ENCODE assay signal across 10 cellular contexts in genomic region chr14:73935666-73936065, GRCh38. TPM values are rescaled to one million over a fixed set of nuclear protein-coding genes. Genes with fewer than 3 reads are reported as not detected.
DNase-seq lines count a peak whose midpoint lies in the region; ATAC-seq and TF ChIP-seq lines count a peak whose summit lies in the region.
"Had no signal": no experiment of that assay in that cellular context is flagged by ENCODE, and none has a peak within 500 bp of the region (broad histone marks: within the 10 kb centered on the region; RNA-seq: fewer than 3 reads in every experiment).

No MANE protein-coding gene starts in this region.

- H3K4me3 Mint-ChIP-seq in GM23338 = no peak overlapping the region

- TF ChIP-seq CTCF in GM23338 (conservative IDR thresholded peaks at IDR 0.05; ENCODE audit: low read depth in 2 of 2) (peak in 1 of 2 experiments; percentile 52; a peak in 3 of 4 replicates), RWPE2 (IDR thresholded peaks at IDR 0.05; ENCODE audit: poor library complexity, severe bottlenecking) (peak; percentile 36)

- DNase-seq in AG08395 (ENCODE audit: low spot score) (peak; percentile 35), GM23338 (ENCODE audit: low spot score) (peak; percentile 51), RWPE2 (ENCODE audit: low spot score) (no peak), iPS-NIHi11 (ENCODE audit: low spot score) (peak; percentile 39), substantia nigra (lab: John Stamatoyannopoulos, UW) (no peak), C1 segment of cervical spinal cord (lab: John Stamatoyannopoulos, UW) (no peak)
- DNase-seq: stimulated activated CD4-positive, alpha-beta T cell treated with anti-CD3 and anti-CD28 coated beads, Interleukin-1b, Interleukin-23, amount 100 ng/mL, for 48 hours; WERI-Rb-1 had no signal

- H3K27ac ChIP-seq in GM23338 (ENCODE audit: low read depth) (no peak overlapping the region), RWPE2 (ENCODE audit: poor library complexity, severe bottlenecking) (no peak overlapping the region), substantia nigra (ENCODE audit: low read depth, low read length, poor library complexity, severe bottlenecking) (no peak overlapping the region)
- H3K27ac ChIP-seq: WERI-Rb-1 had no signal

- H3K36me3 ChIP-seq in GM23338 (ENCODE audit: insufficient read depth) = peaks cover 7% of the 10 kb centered on the region
- peaks cover 63% of the 10 kb centered on the region for H3K36me3 ChIP-seq in RWPE2 (ENCODE audit: low read depth)

- no peak overlapping the region for H3K4me2 ChIP-seq in GM23338

- no peaks in the 10 kb centered on the region for H3K27me3 Mint-ChIP-seq in GM23338 (ENCODE audit: insufficient read depth, low read depth, poor library complexity)

- no peaks in the 10 kb centered on the region for H3K9me2 ChIP-seq in GM23338 (ENCODE audit: insufficient read depth)

- no peaks in the 10 kb centered on the region for H3K36me3 Mint-ChIP-seq in GM23338 (ENCODE audit: low read depth)

- no peaks in the 10 kb centered on the region; the same call in 1 of the 2 replicates for H4K20me1 ChIP-seq in GM23338 (replicated peaks; ENCODE audit: insufficient read depth)

- H3K79me2 ChIP-seq in GM23338 (replicated peaks; ENCODE audit: insufficient read depth) = no peaks in the 10 kb centered on the region

- no peaks in the 10 kb centered on the region for H3K4me1 Mint-ChIP-seq in GM23338

- H3K27me3 ChIP-seq in GM23338 (ENCODE audit: insufficient read depth) (no peaks in the 10 kb centered on the region), RWPE2 (ENCODE audit: insufficient read depth, poor library complexity, severe bottlenecking) (no peaks in the 10 kb centered on the region)

- ATAC-seq in GM23338 (peak; percentile 36; the same call in 2 of the 3 replicates), RWPE2 (ENCODE audit: low read depth) (peak; percentile 56; the same call in 2 of the 3 replicates), HG03139 (IDR thresholded peaks at IDR 0.05; ENCODE audit: unreplicated experiment) (no peak), HG02884 (IDR thresholded peaks at IDR 0.05; ENCODE audit: unreplicated experiment) (no peak)

- H3K4me3 ChIP-seq in GM23338 = no peak overlapping the region
- no peak overlapping the region for H3K4me3 ChIP-seq in RWPE2 (ENCODE audit: severe bottlenecking)

- H3K27ac Mint-ChIP-seq in GM23338 = no peak overlapping the region

- H2AFZ ChIP-seq in GM23338 = no peak overlapping the region

- H3K9me3 ChIP-seq in RWPE2 (ENCODE audit: severe bottlenecking) = no peaks in the 10 kb centered on the region

- H3K9me3 Mint-ChIP-seq in GM23338 = no peaks in the 10 kb centered on the region

- no peaks in the 10 kb centered on the region for H3F3A ChIP-seq in GM23338 (replicated peaks; ENCODE audit: low read depth)

- H3K4me1 ChIP-seq in GM23338 (ENCODE audit: insufficient read depth) (no peaks in the 10 kb centered on the region), RWPE2 (ENCODE audit: insufficient read depth, poor library complexity, severe bottlenecking) (no peaks in the 10 kb centered on the region)

TF ChIP-seq in GM23338, 12 proteins besides CTCF, POLR2A, EP300 and RAD21 (continues in another document):
- no peak for TF ChIP-seq REST (IDR thresholded peaks at IDR 0.05; ENCODE audit: unreplicated experiment)
- TF ChIP-seq JUNB (IDR thresholded peaks at IDR 0.05; ENCODE audit: unreplicated experiment) = no peak
- no peak for TF ChIP-seq ZNF462 (CRISPR knock-in tag; IDR thresholded peaks at IDR 0.05)

RNA-seq across cellular contexts. Expression of gene FAM161B, which starts 14.2 kb away (rescaled TPM):
- 0.04 and 0.28 TPM in 2 replicates for total RNA-seq in GM23338 (2014; rRNA removed; shearing (Covaris generic))
- polyA plus RNA-seq in GM23338 (2016; fragmentation: Nextera tagmentation; extraction: Ambion mirVana) = 2.3 and 2.8 TPM in 2 replicates

RNA-seq across cellular contexts. Expression of gene COQ6, which starts 14.4 kb away (rescaled TPM):
- 13.8 and 14.9 TPM in 2 replicates for total RNA-seq in GM23338 (2014; rRNA removed; shearing (Covaris generic))
- 6.8 and 8.9 TPM in 2 replicates for polyA plus RNA-seq in GM23338 (2016; fragmentation: Nextera tagmentation; extraction: Ambion mirVana)

RNA-seq across cellular contexts. Expression of gene ZNF410, which starts 49.0 kb away (rescaled TPM):
- 20.4 and 31.7 TPM in 2 replicates for total RNA-seq in GM23338 (2014; rRNA removed; shearing (Covaris generic))
- polyA plus RNA-seq in GM23338 (2016; fragmentation: Nextera tagmentation; extraction: Ambion mirVana) = 8.6 and 10.6 TPM in 2 replicates

Comparison
In these comparisons a context has a peak if more than half of its experiments do, and no peak if none do; other contexts are left out.
1. DNase-seq: peak in AG08395 (single experiment), GM23338 (single experiment) and iPS-NIHi11 (single experiment); none in RWPE2 (single experiment), substantia nigra (0 of 49) and C1 segment of cervical spinal cord (0 of 14).
2. ATAC-seq: peak in GM23338 (single experiment) and RWPE2 (single experiment); none in HG03139 (single experiment) and HG02884 (single experiment).